8 cellular contexts compared by ENCODE assay signal in genomic region chr6:50815436-50816114, GRCh38. TPM values are rescaled to one million over a fixed set of nuclear protein-coding genes. Genes with fewer than 3 reads are reported as not detected.
DNase-seq lines count a peak whose midpoint lies in the region; ATAC-seq and TF ChIP-seq lines count a peak whose summit lies in the region.

No MANE protein-coding gene starts in this region.

- no peaks in the 10 kb centered on the region for H3K9me2 ChIP-seq in SU-DHL-6 (replicated peaks; ENCODE audit: insufficient read depth, low read length)

- DNase-seq in foreskin keratinocyte (peak; percentile 13 to 41), spleen (no peak), mesenteric fat pad (ENCODE audit: low spot score) (no peak)
- DNase-seq in activated CD4-positive, CD25-positive, alpha-beta regulatory T cell treated with anti-CD3 and anti-CD28 coated beads, Interleukin-2, amount 50 U/mL, for 72 hours, result no peak

- H3K36me3 ChIP-seq in SU-DHL-6 (ENCODE audit: low read length) (no peaks in the 10 kb centered on the region), spleen (no peaks in the 10 kb centered on the region)

- no peaks in the 10 kb centered on the region for H3K9me3 ChIP-seq in SU-DHL-6 (ENCODE audit: insufficient read depth, low read length)
- no peaks in the 10 kb centered on the region for H3K9me3 ChIP-seq in spleen

- H3K4me3 ChIP-seq in SU-DHL-6 (ENCODE audit: insufficient read depth, low read length, poor library complexity, severe bottlenecking) (peak overlapping the region; percentile 33), spleen (peak overlapping the region; percentile 20 to 69 (median 36))

- 5 to 6% (median 6%) methylated on average over 16 of the region's 16 CpGs for WGBS in spleen, 5 donors

- intact Hi-C loops in spleen (cut with DNase I; ENCODE audit: low total_unique reads), result loop anchor here (5.0 to 10.0 kb wide), 2 partner anchors 537 to 1209 kb away; no protein-coding TSS in a partner anchor

- ATAC-seq in GM18858 (IDR thresholded peaks at IDR 0.05; ENCODE audit: unreplicated experiment), result peak; percentile 39
- peak; percentile 43 for ATAC-seq in HG03097 (IDR thresholded peaks at IDR 0.05; ENCODE audit: low FRiP score, unreplicated experiment)
- no peak for ATAC-seq in foreskin keratinocyte

- no peaks in the 10 kb centered on the region for H3F3A ChIP-seq in SU-DHL-6 (ENCODE audit: insufficient read depth)

- peak; percentile 83 for TF ChIP-seq CTCF in C4-2B (conservative IDR thresholded peaks at IDR 0.05)
- peak; percentile 62 for TF ChIP-seq CTCF in SU-DHL-6 (IDR thresholded peaks at IDR 0.05; ENCODE audit: insufficient read depth, low read length, poor library complexity, severe bottlenecking)
- TF ChIP-seq CTCF in foreskin keratinocyte (conservative IDR thresholded peaks at IDR 0.05), result peak; percentile 73
- TF ChIP-seq CTCF in spleen (IDR thresholded peaks at IDR 0.05 in 8 of 11, conservative IDR thresholded peaks at IDR 0.05 in 3 of 11), result peak in 1 of 11 experiments; percentile 11

- H4K20me1 ChIP-seq in SU-DHL-6 (ENCODE audit: low read depth, low read length), result no peaks in the 10 kb centered on the region

- peak overlapping the region; percentile 8; the same call in 1 of the 2 replicates for H3K9ac ChIP-seq in SU-DHL-6 (ENCODE audit: low read length)

- H3K27me3 ChIP-seq in SU-DHL-6 (ENCODE audit: low read length) (no peaks in the 10 kb centered on the region), foreskin keratinocyte (peaks cover 7% of the 10 kb centered on the region), spleen (replicated peaks in 1 of 7) (peaks cover 0 to 86% (median 48%) of the 10 kb centered on the region in 7 donors)

- H3K4me1 ChIP-seq in foreskin keratinocyte, result peaks cover 9% of the 10 kb centered on the region
- H3K4me1 ChIP-seq in spleen, result peaks cover 0 to 26% (median 15%) of the 10 kb centered on the region in 6 donors

- peak overlapping the region; percentile 20 for H2AFZ ChIP-seq in SU-DHL-6 (ENCODE audit: low read depth, low read length, severe bottlenecking)

- H3K27ac ChIP-seq in C4-2B, result no peak overlapping the region
- H3K27ac ChIP-seq in SU-DHL-6 (ENCODE audit: low read depth, low read length), result no peak overlapping the region
- peak overlapping the region; percentile 9 for H3K27ac ChIP-seq in foreskin keratinocyte
- H3K27ac ChIP-seq in spleen, result no peak overlapping the region

- no peak for TF ChIP-seq POLR2A in spleen (IDR thresholded peaks at IDR 0.05)

- H3K4me2 ChIP-seq in SU-DHL-6 (ENCODE audit: low read depth, low read length, poor library complexity, severe bottlenecking), result peak overlapping the region; percentile 58

- H3K79me2 ChIP-seq in SU-DHL-6 (ENCODE audit: insufficient read depth, low read length), result no peaks in the 10 kb centered on the region

RNA-seq across cellular contexts. Expression of gene TFAP2B, which starts 3.1 kb away (rescaled TPM):
- total RNA-seq in foreskin keratinocyte (0.14 and 0.92 TPM in 2 replicates), spleen (not detected), mesenteric fat pad (not detected)
- polyA plus RNA-seq in foreskin keratinocyte (0.23 and 0.63 TPM in 2 replicates), spleen (not detected)

Comparison
In these comparisons a context has a peak if more than half of its experiments do, and no peak if none do; other contexts are left out.
1. DNase-seq: peak in foreskin keratinocyte (2 of 2); none in spleen (single experiment), activated CD4-positive, CD25-positive, alpha-beta regulatory T cell treated with anti-CD3 and anti-CD28 coated beads, Interleukin-2, amount 50 U/mL, for 72 hours (single experiment) and mesenteric fat pad (single experiment).